Comparison of ENCODE assay signal across 26 cellular contexts in genomic region chr19:35034005-35034502, GRCh38. TPM values are rescaled to one million over a fixed set of nuclear protein-coding genes. Genes with fewer than 3 reads are reported as not detected.
DNase-seq lines count a peak whose midpoint lies in the region; ATAC-seq and TF ChIP-seq lines count a peak whose summit lies in the region.
"Had no signal": no experiment of that assay in that cellular context is flagged by ENCODE, and none has a peak within 500 bp of the region (broad histone marks: within the 10 kb centered on the region; RNA-seq: fewer than 3 reads in every experiment).

No MANE protein-coding gene starts in this region.

- intact Hi-C loops in mucosa of descending colon (cut with DNase I, micrococcal nuclease): no loop called here
- intact Hi-C loops in CD4-positive, alpha-beta memory T cell (cut with micrococcal nuclease): no loop called here

- H3K36me3 ChIP-seq in mucosa of descending colon (ENCODE audit: low read depth): no peaks in the 10 kb centered on the region
- peaks cover 33 to 36% (median 34%) of the 10 kb centered on the region in 3 donors for H3K36me3 ChIP-seq in skeletal muscle tissue (ENCODE audit: control insufficient read depth in 3 of 3, insufficient read depth in 3 of 3, low read length in 3 of 3)
- H3K36me3 ChIP-seq in CD4-positive, alpha-beta memory T cell (ENCODE audit: insufficient read depth, low read length): no peaks in the 10 kb centered on the region
- H3K36me3 ChIP-seq: BE2C had no signal

- DNase-seq in NCI-H2171 treated with DMSO at 0.1 percent for 48 hours (lab: John Stamatoyannopoulos, UW) (peak; percentile 33), NCI-H2171 (lab: John Stamatoyannopoulos, UW) (no peak), NCI-H2107 (lab: John Stamatoyannopoulos, UW) (peak; percentile 25), mucosa of descending colon (no peak)
- DNase-seq in CD4-positive, alpha-beta memory T cell: no peak
- DNase-seq: 8988T; ACHN; BE2C; Caco-2; CD4-positive, CD25-positive, alpha-beta regulatory T cell; DND-41; Kasumi-1; NCI-H1092 treated with DMSO at 0.1 percent for 48 hours; NCI-H1436 treated with DMSO at 0.1 percent for 48 hours; NCI-H187 treated with DMSO at 0.1 percent for 48 hours; NCI-H2227 treated with DMSO at 0.1 percent for 48 hours; NCI-H526 treated with DMSO at 0.1 percent for 48 hours; SIG-M5; SW 1271 had no signal

- H3K36me3 Mint-ChIP-seq in CD4-positive, alpha-beta memory T cell: no peaks in the 10 kb centered on the region
- H3K36me3 Mint-ChIP-seq: CD4-positive, CD25-positive, alpha-beta regulatory T cell had no signal

- no peak overlapping the region for H3K4me3 ChIP-seq in mucosa of descending colon
- peak overlapping the region; percentile 9 to 78 (median 68) for H3K4me3 ChIP-seq in skeletal muscle tissue (ENCODE audit: low read length in 3 of 3)
- no peak overlapping the region for H3K4me3 ChIP-seq in CD4-positive, alpha-beta memory T cell (ENCODE audit: low read length in 2 of 2)
- H3K4me3 ChIP-seq: K562, SK-N-MC had no signal

- H3K9ac ChIP-seq in skeletal muscle tissue (ENCODE audit: low read depth in 1 of 3, low read length in 3 of 3): peak overlapping the region in 1 of 3 donors; percentile 75

- H3K27me3 Mint-ChIP-seq in CD4-positive, alpha-beta memory T cell: peaks cover 7% of the 10 kb centered on the region in 2 donors

- H3K4me1 ChIP-seq in mucosa of descending colon (ENCODE audit: low read depth) (peaks cover 3% of the 10 kb centered on the region), skeletal muscle tissue (ENCODE audit: control insufficient read depth in 3 of 3, insufficient read depth in 3 of 3, low read length in 3 of 3) (peaks cover 63 to 78% (median 68%) of the 10 kb centered on the region in 3 donors)
- H3K4me1 ChIP-seq in CD4-positive, alpha-beta memory T cell (ENCODE audit: insufficient read depth, low read length): peaks cover 13% of the 10 kb centered on the region
- H3K4me1 ChIP-seq: BE2C had no signal

- TF ChIP-seq CTCF in mucosa of descending colon (IDR thresholded peaks at IDR 0.05): no peak

- no peak overlapping the region for H3K27ac Mint-ChIP-seq in CD4-positive, alpha-beta memory T cell
- H3K27ac Mint-ChIP-seq: CD4-positive, CD25-positive, alpha-beta regulatory T cell had no signal

- peaks cover 6 to 17% (median 8%) of the 10 kb centered on the region in 4 donors for H3K4me1 Mint-ChIP-seq in CD4-positive, alpha-beta memory T cell

- POLR2A ChIA-PET in CD4-positive, alpha-beta memory T cell (lab: Charles Lee; ENCODE audit: partially characterized antibody): no interaction called here

- no peaks in the 10 kb centered on the region for H3K27me3 ChIP-seq in skeletal muscle tissue (ENCODE audit: control insufficient read depth in 3 of 3, insufficient read depth in 3 of 3, low read length in 3 of 3)
- H3K27me3 ChIP-seq in CD4-positive, alpha-beta memory T cell (ENCODE audit: insufficient read depth, low read length): no peaks in the 10 kb centered on the region

- peak overlapping the region; percentile 9 for H3K27ac ChIP-seq in skeletal muscle tissue (ENCODE audit: low read depth, low read length)
- no peak overlapping the region for H3K27ac ChIP-seq in CD4-positive, alpha-beta memory T cell (ENCODE audit: low read depth, low read length)
- H3K27ac ChIP-seq: SK-N-MC had no signal

- no peaks in the 10 kb centered on the region for H3K9me3 Mint-ChIP-seq in CD4-positive, alpha-beta memory T cell

- ATAC-seq in mucosa of descending colon: peak; percentile 7
- no peak for ATAC-seq in GM21723 (IDR thresholded peaks at IDR 0.05; ENCODE audit: unreplicated experiment)
- no peak for ATAC-seq in GM18502 (IDR thresholded peaks at IDR 0.05; ENCODE audit: poor library complexity, unreplicated experiment)
- ATAC-seq: K562 had no signal

- H3K9me3 ChIP-seq in mucosa of descending colon (no peaks in the 10 kb centered on the region), skeletal muscle tissue (ENCODE audit: control insufficient read depth in 3 of 3, low read length in 3 of 3) (no peaks in the 10 kb centered on the region)
- no peaks in the 10 kb centered on the region for H3K9me3 ChIP-seq in CD4-positive, alpha-beta memory T cell (ENCODE audit: control insufficient read depth in 1 of 2, low read length in 2 of 2)
- H3K9me3 ChIP-seq: BE2C, Caco-2 had no signal

- H3K4me3 Mint-ChIP-seq in CD4-positive, alpha-beta memory T cell: no peak overlapping the region

- CTCF ChIA-PET in CD4-positive, alpha-beta memory T cell (lab: Charles Lee; ENCODE audit: partially characterized antibody): interaction anchor here (1.5 kb wide), 1 partner anchor 10 kb away, joined by 3 read pairs; no protein-coding TSS in a partner anchor

RNA-seq across cellular contexts. Expression of gene SCN1B, which starts 3.8 kb away (rescaled TPM):
- total RNA-seq in mucosa of descending colon: 1 to 10 TPM; 1.6 to 8.8 (median 3.5) TPM
- total RNA-seq in skeletal muscle tissue: 1.6 TPM
- 1 to 10 TPM; 1.4 to 1.5 TPM for total RNA-seq in CD4-positive, alpha-beta memory T cell
- polyA plus RNA-seq in CD4-positive, alpha-beta memory T cell: under 1 TPM in 1 of 2 donors, not detected in 1; 0.64 TPM

RNA-seq across cellular contexts. Expression of gene HPN, which starts 7.5 kb away (rescaled TPM):
- total RNA-seq in mucosa of descending colon (under 1 TPM in 2 of 3 donors, not detected in 1; 0.54 to 0.94 TPM), skeletal muscle tissue (0.52 TPM)
- under 1 TPM in 1 of 2 experiments, not detected in 1; 0.15 TPM for total RNA-seq in CD4-positive, alpha-beta memory T cell
- under 1 TPM in 1 of 2 donors, not detected in 1; 0.57 TPM for polyA plus RNA-seq in CD4-positive, alpha-beta memory T cell
- total RNA-seq: CD4-positive, CD25-positive, alpha-beta regulatory T cell; M059J; NCI-H460 had no signal

RNA-seq across cellular contexts. Expression of gene GRAMD1A, which starts 33.9 kb away (rescaled TPM):
- total RNA-seq in mucosa of descending colon (10 to 100 TPM; 32.5 to 53.1 (median 33.8) TPM), skeletal muscle tissue (17.7 TPM)
- 100 to 1,000 TPM; 205 to 221 TPM for total RNA-seq in CD4-positive, alpha-beta memory T cell
- polyA plus RNA-seq in CD4-positive, alpha-beta memory T cell: 10 to 100 TPM; 16.3 to 55.4 TPM

Comparison
In these comparisons a context has a peak if more than half of its experiments do, and no peak if none do; other contexts are left out.
1. DNase-seq: peak in NCI-H2171 treated with DMSO at 0.1 percent for 48 hours (single experiment) and NCI-H2107 (single experiment); none in NCI-H2171 (single experiment), mucosa of descending colon (0 of 3) and CD4-positive, alpha-beta memory T cell (0 of 5).
2. H3K4me3 ChIP-seq: peak in skeletal muscle tissue (3 of 3); none in mucosa of descending colon (single experiment) and CD4-positive, alpha-beta memory T cell (0 of 2).